ENCODE assay signal across 12 cellular contexts in genomic region chr15:63482874-63483323, GRCh38. TPM values are rescaled to one million over a fixed set of nuclear protein-coding genes. Genes with fewer than 3 reads are reported as not detected.
DNase-seq lines count a peak whose midpoint lies in the region; ATAC-seq, FAIRE-seq and TF ChIP-seq lines count a peak whose summit lies in the region.
"Had no signal": no experiment of that assay in that cellular context is flagged by ENCODE, and none has a peak within 500 bp of the region (broad histone marks: within the 10 kb centered on the region; RNA-seq: fewer than 3 reads in every experiment).

No MANE protein-coding gene starts in this region.

- H3K27ac ChIP-seq in RWPE1 (peak overlapping the region; percentile 82), colonic mucosa (peak overlapping the region; percentile 38)
- H3K27ac ChIP-seq: pancreas had no signal

- H3K4me3 Mint-ChIP-seq in nephron, result no peak overlapping the region

- no peak for ATAC-seq in HG02642 (IDR thresholded peaks at IDR 0.05; ENCODE audit: poor library complexity, unreplicated experiment)
- ATAC-seq: pancreas had no signal

- no peaks in the 10 kb centered on the region for H3K36me3 ChIP-seq in colonic mucosa
- H3K36me3 ChIP-seq: pancreas had no signal

- intact Hi-C loops in colonic mucosa (cut with DNase I), result no loop called here

- no peaks in the 10 kb centered on the region for H3K36me3 Mint-ChIP-seq in nephron (ENCODE audit: low read depth)

- H3K27me3 ChIP-seq in colonic mucosa, result no peaks in the 10 kb centered on the region
- H3K27me3 ChIP-seq: pancreas had no signal

- peaks cover 4% of the 10 kb centered on the region for H3K4me1 ChIP-seq in colonic mucosa

- no peak overlapping the region for H3K4me3 ChIP-seq in colonic mucosa
- H3K4me3 ChIP-seq: pancreas had no signal

- CTCF ChIA-PET in RWPE1 (lab: Yijun Ruan, JAX), result interaction anchor here (1.2 kb wide), 1 partner anchor 16 kb away, joined by 3 read pairs; no protein-coding TSS in a partner anchor

- TF ChIP-seq CTCF in RWPE1 (conservative IDR thresholded peaks at IDR 0.05; ENCODE audit: low read depth) (no peak), colonic mucosa (IDR thresholded peaks at IDR 0.05) (no peak), nephron (IDR thresholded peaks at IDR 0.05; ENCODE audit: unreplicated experiment in 3 of 3) (no peak)

- peak overlapping the region; percentile 22 to 45 (median 28) for H3K27ac Mint-ChIP-seq in nephron

- TF ChIP-seq POLR2A in GM12891 (IDR thresholded peaks at IDR 0.05; ENCODE audit: low read depth, low read length), result no peak

- no peak for FAIRE-seq in GM12891 (lab: Jason Lieb, UNC)
- FAIRE-seq: pancreas had no signal

- no peak overlapping the region for H3K9ac ChIP-seq in colonic mucosa (ENCODE audit: low read depth in 2 of 2, low read length in 2 of 2)

- no peaks in the 10 kb centered on the region for H3K9me3 Mint-ChIP-seq in nephron

- no peaks in the 10 kb centered on the region for H3K9me3 ChIP-seq in colonic mucosa
- H3K9me3 ChIP-seq: pancreas had no signal

- POLR2A ChIA-PET in RWPE1 (lab: Yijun Ruan, JAX; ENCODE audit: low non-redundant PET), result interaction anchor here (1.1 to 1.6 kb wide), 3 partner anchors 21 to 117 kb away, joined by 3 to 4 read pairs (median 4); partner anchors contain the start of gene USP3

- peaks cover 7% of the 10 kb centered on the region for H3K27me3 Mint-ChIP-seq in nephron (ENCODE audit: low read depth)

- H3K4me1 Mint-ChIP-seq in nephron, result peaks cover 13% of the 10 kb centered on the region

- peak; percentile 3 for DNase-seq in NCI-H2227 (lab: John Stamatoyannopoulos, UW; ENCODE audit: unreplicated experiment)
- no peak for DNase-seq in NCI-H2227 treated with DMSO at 0.1 percent for 48 hours (lab: John Stamatoyannopoulos, UW)
- DNase-seq in RWPE1 (ENCODE audit: low spot score), result peak; percentile 55
- no peak for DNase-seq in colonic mucosa
- DNase-seq in GM12891 (ENCODE audit: insufficient read length, low spot score), result no peak
- no peak for DNase-seq in NCI-H345 treated with DMSO at 0.1 percent for 48 hours (lab: John Stamatoyannopoulos, UW; ENCODE audit: unreplicated experiment)
- DNase-seq: aorta; NCI-H2029 treated with DMSO at 0.1 percent for 48 hours; pancreas; stimulated activated CD4-positive, alpha-beta T cell treated with anti-CD3 and anti-CD28 coated beads, Interleukin-12 subunit alpha, Interleukin-12 subunit beta, amount 100 ng/mL, for 4 hours had no signal

TF ChIP-seq in GM12891, 5 proteins besides CTCF, POLR2A, EP300 and RAD21:
- no peak for TF ChIP-seq TAF1 (IDR thresholded peaks at IDR 0.05; ENCODE audit: low read depth, low read length)
- no peak for TF ChIP-seq SPI1 (IDR thresholded peaks at IDR 0.05; ENCODE audit: low read depth, low read length)
- TF ChIP-seq POU2F2 (IDR thresholded peaks at IDR 0.05; ENCODE audit: low read depth, low read length), result no peak
- no peak for TF ChIP-seq PAX5 (IDR thresholded peaks at IDR 0.05; ENCODE audit: insufficient read depth, low read length, severe bottlenecking)
- no peak for TF ChIP-seq POLR2AphosphoS5 (IDR thresholded peaks at IDR 0.05; ENCODE audit: low read depth, low read length)
TF ChIP-seq in GM12891: peak in this region for 0.

RNA-seq across cellular contexts. Expression of gene USP3, which starts 21.5 kb away (rescaled TPM):
- total RNA-seq in colonic mucosa, result 10 to 100 TPM; 57.6 to 74.2 TPM
- 21.5 TPM for polyA plus RNA-seq in GM12891 (2012; ENCODE audit: low read depth, missing spikeins)

Comparison
In these comparisons a context has a peak if more than half of its experiments do, and no peak if none do; other contexts are left out.
1. DNase-seq: peak in NCI-H2227 (single experiment) and RWPE1 (single experiment); none in NCI-H2227 treated with DMSO at 0.1 percent for 48 hours (single experiment), colonic mucosa (single experiment), GM12891 (single experiment) and NCI-H345 treated with DMSO at 0.1 percent for 48 hours (single experiment).